Comparison of ENCODE assay signal across 12 cellular contexts in genomic region chr9:124934290-124934689, GRCh38. TPM values are rescaled to one million over a fixed set of nuclear protein-coding genes. Genes with fewer than 3 reads are reported as not detected.
A peak's percentile ranks its signal among the peaks of the same experiment; 100 is the strongest.
DNase-seq lines count a peak whose midpoint lies in the region; ATAC-seq and TF ChIP-seq lines count a peak whose summit lies in the region.
"Had no signal": no experiment of that assay in that cellular context is flagged by ENCODE, and none has a peak within 500 bp of the region (broad histone marks: within the 10 kb centered on the region; RNA-seq: fewer than 3 reads in every experiment).

No MANE protein-coding gene starts in this region.

- H3K27me3 Mint-ChIP-seq in CD4-positive, CD25-positive, alpha-beta regulatory T cell, result no peaks in the 10 kb centered on the region
- H3K27me3 Mint-ChIP-seq: central memory CD8-positive, alpha-beta T cell had no signal

- H3K4me1 ChIP-seq in CD4-positive, CD25-positive, alpha-beta regulatory T cell (ENCODE audit: control insufficient read depth, insufficient read depth, low read length, poor library complexity, severe bottlenecking), result peaks cover 17% of the 10 kb centered on the region
- H3K4me1 ChIP-seq in HEK293 (ENCODE audit: control insufficient read depth, insufficient read depth, low read length) (no peaks in the 10 kb centered on the region), OCI-LY7 (ENCODE audit: insufficient read depth, low read length, poor library complexity, severe bottlenecking) (peaks cover 47% of the 10 kb centered on the region), mesenchymal stem cell (ENCODE audit: control insufficient read depth, insufficient read depth, low read depth, low read length) (peaks cover 5% of the 10 kb centered on the region)

- H2BK12ac ChIP-seq in mesenchymal stem cell (ENCODE audit: low read length in 2 of 2), result no peak overlapping the region

- H3K14ac ChIP-seq in mesenchymal stem cell (ENCODE audit: low read length in 2 of 2), result no peak overlapping the region

- no peak overlapping the region for H2BK5ac ChIP-seq in mesenchymal stem cell (ENCODE audit: low read depth, low read length, poor library complexity, severe bottlenecking)

- H3K27ac Mint-ChIP-seq in CD4-positive, CD25-positive, alpha-beta regulatory T cell, result peak overlapping the region in 1 of 3 donors; percentile 62

- no peaks in the 10 kb centered on the region for H3K27me3 ChIP-seq in CD4-positive, CD25-positive, alpha-beta regulatory T cell (ENCODE audit: control insufficient read depth, insufficient read depth, low read length)
- H3K27me3 ChIP-seq in mesenchymal stem cell (ENCODE audit: control insufficient read depth in 1 of 2, insufficient read depth in 1 of 2, low read length in 2 of 2), result no peaks in the 10 kb centered on the region

- H3K18ac ChIP-seq in mesenchymal stem cell (ENCODE audit: low read depth in 1 of 2, low read length in 2 of 2), result no peak overlapping the region

- no peaks in the 10 kb centered on the region for H3K9me2 ChIP-seq in OCI-LY7 (ENCODE audit: insufficient read depth, low read length)

- H3K9ac ChIP-seq in mesenchymal stem cell (ENCODE audit: low read length), result no peak overlapping the region
- H3K9ac ChIP-seq: KMS-11 had no signal

- H3K36me3 ChIP-seq in CD4-positive, CD25-positive, alpha-beta regulatory T cell (ENCODE audit: control insufficient read depth, insufficient read depth, low read length), result peaks cover 55% of the 10 kb centered on the region
- peaks cover 5 to 76% of the 10 kb centered on the region in 2 experiments for H3K36me3 ChIP-seq in HEK293 (ENCODE audit: control insufficient read depth in 2 of 2, insufficient read depth in 1 of 2, low read length in 2 of 2)
- H3K36me3 ChIP-seq in OCI-LY7 (ENCODE audit: insufficient read depth, low read length), result peaks cover 81% of the 10 kb centered on the region
- peaks cover 3 to 82% of the 10 kb centered on the region in 2 experiments for H3K36me3 ChIP-seq in mesenchymal stem cell (ENCODE audit: control insufficient read depth in 1 of 2, insufficient read depth in 2 of 2, low read depth in 1 of 2, low read length in 2 of 2)

- H3K4me2 ChIP-seq in OCI-LY7 (ENCODE audit: low read length) (peak overlapping the region; percentile 53), mesenchymal stem cell (ENCODE audit: low read length, poor library complexity, severe bottlenecking) (no peak overlapping the region)
- H3K4me2 ChIP-seq: KMS-11 had no signal

- no TSS peak for BruUV-seq in OCI-LY7 (replicated peaks; lab: Mats Ljungman, UMichigan)

- peaks cover 32% of the 10 kb centered on the region for H3K36me3 Mint-ChIP-seq in CD4-positive, CD25-positive, alpha-beta regulatory T cell

- H2AFZ ChIP-seq in OCI-LY7 (ENCODE audit: low read length), result no peak overlapping the region
- H2AFZ ChIP-seq in mesenchymal stem cell (ENCODE audit: low read depth, low read length), result no peak overlapping the region

- no peaks in the 10 kb centered on the region for H3K79me1 ChIP-seq in mesenchymal stem cell (replicated peaks; ENCODE audit: low read length, poor library complexity, severe bottlenecking)

- no peaks in the 10 kb centered on the region for H3K9me3 ChIP-seq in CD4-positive, CD25-positive, alpha-beta regulatory T cell (ENCODE audit: control insufficient read depth in 2 of 2, low read length in 2 of 2)
- H3K9me3 ChIP-seq in HEK293 (ENCODE audit: control insufficient read depth, insufficient read depth, low read depth, low read length) (no peaks in the 10 kb centered on the region), OCI-LY7 (ENCODE audit: low read length) (no peaks in the 10 kb centered on the region), mesenchymal stem cell (ENCODE audit: control insufficient read depth, low read length) (no peaks in the 10 kb centered on the region)

- no peaks in the 10 kb centered on the region for H4K20me1 ChIP-seq in OCI-LY7 (ENCODE audit: insufficient read depth, low read length)

- CTCF ChIA-PET in HEK293 (lab: Yijun Ruan, JAX), result no interaction called here
- CTCF ChIA-PET in OCI-LY7 (lab: Charles Lee; ENCODE audit: unreplicated experiment), result no interaction called here

- H3K4me3 Mint-ChIP-seq in CD4-positive, CD25-positive, alpha-beta regulatory T cell, result no peak overlapping the region
- H3K4me3 Mint-ChIP-seq: central memory CD8-positive, alpha-beta T cell had no signal

- H3K23ac ChIP-seq in mesenchymal stem cell (ENCODE audit: low read length in 2 of 2), result no peak overlapping the region

- no peak overlapping the region for H2BK15ac ChIP-seq in mesenchymal stem cell (ENCODE audit: low read depth, poor library complexity, severe bottlenecking)

- POLR2A ChIA-PET in HEK293 (lab: Yijun Ruan, JAX), result no interaction called here
- POLR2A ChIA-PET in OCI-LY7 (lab: Charles Lee), result no interaction called here

- H3K9me3 Mint-ChIP-seq in CD4-positive, CD25-positive, alpha-beta regulatory T cell, result no peaks in the 10 kb centered on the region
- H3K9me3 Mint-ChIP-seq: central memory CD8-positive, alpha-beta T cell had no signal

- no peak overlapping the region for H3K4me3 ChIP-seq in CD4-positive, CD25-positive, alpha-beta regulatory T cell (ENCODE audit: low read depth, low read length)
- H3K4me3 ChIP-seq in HEK293 (ENCODE audit: low read depth, low read length), result no peak overlapping the region
- H3K4me3 ChIP-seq in OCI-LY7 (ENCODE audit: low read depth, low read length, poor library complexity, severe bottlenecking), result no peak overlapping the region
- no peak overlapping the region for H3K4me3 ChIP-seq in mesenchymal stem cell (ENCODE audit: insufficient read depth in 1 of 2, low read depth in 1 of 2, low read length in 2 of 2)

- H3K27ac ChIP-seq in CD4-positive, CD25-positive, alpha-beta regulatory T cell (ENCODE audit: insufficient read depth, low read length, poor library complexity, severe bottlenecking), result no peak overlapping the region
- H3K27ac ChIP-seq in HEK293 (ENCODE audit: extremely low read depth, low read depth, low read length) (no peak overlapping the region), OCI-LY7 (ENCODE audit: low read depth, low read length, poor library complexity, severe bottlenecking) (peak overlapping the region; percentile 64), mesenchymal stem cell (ENCODE audit: low read length, poor library complexity, severe bottlenecking) (no peak overlapping the region)
- H3K27ac ChIP-seq: KMS-11 had no signal

- H4K8ac ChIP-seq in mesenchymal stem cell (ENCODE audit: low read length), result no peak overlapping the region

- TF ChIP-seq CTCF in HEK293 (tag by site-specific recombination; IDR thresholded peaks at IDR 0.05), result no peak
- TF ChIP-seq CTCF in OCI-LY7 (conservative IDR thresholded peaks at IDR 0.05; ENCODE audit: low read length), result no peak

- no peak overlapping the region for H4K91ac ChIP-seq in mesenchymal stem cell (ENCODE audit: low read length)

- ATAC-seq in CD4-positive, CD25-positive, alpha-beta regulatory T cell (ENCODE audit: low read depth in 2 of 2), result peak; percentile 8 to 28

- intact Hi-C loops in OCI-LY7 (cut with micrococcal nuclease; ENCODE audit: unreplicated experiment), result no loop called here

- H3K79me2 ChIP-seq in OCI-LY7 (ENCODE audit: insufficient read depth, low read depth, low read length), result peaks cover 8% of the 10 kb centered on the region; the same call in 1 of the 2 replicates

- H2BK120ac ChIP-seq in mesenchymal stem cell (ENCODE audit: low read depth, low read length), result no peak overlapping the region

- H2AK5ac ChIP-seq in mesenchymal stem cell (ENCODE audit: low read length, severe bottlenecking), result no peak overlapping the region

- DNase-seq in CD4-positive, CD25-positive, alpha-beta regulatory T cell, result no peak
- peak; percentile 81 for DNase-seq in OCI-LY7 (ENCODE audit: low spot score)
- DNase-seq in mesenchymal stem cell, result peak; percentile 39
- no peak for DNase-seq in SHP77 treated with DMSO at 0.1 percent for 48 hours (lab: John Stamatoyannopoulos, UW)
- no peak for DNase-seq in T-helper 2 cell
- DNase-seq in stimulated activated naive CD4-positive, alpha-beta T cell treated with Interleukin-2 at 50 U/mL for 16 hours (lab: John Stamatoyannopoulos, UW), result no peak
- DNase-seq in stimulated activated CD4-positive, alpha-beta T cell treated with anti-CD3 and anti-CD28 coated beads, Interleukin-4, amount 100 ng/mL, for 1 hour, result no peak
- DNase-seq: DMS153, NCI-H446 had no signal

- peaks cover 22 to 48% (median 39%) of the 10 kb centered on the region in 4 donors for H3K4me1 Mint-ChIP-seq in CD4-positive, CD25-positive, alpha-beta regulatory T cell

- no peak overlapping the region for H3K4ac ChIP-seq in mesenchymal stem cell (ENCODE audit: low read depth in 1 of 2, low read length in 2 of 2)

TF ChIP-seq in HEK293, 187 proteins besides CTCF, POLR2A, EP300 and RAD21:
- TF ChIP-seq ZNF664 (tag by site-specific recombination; IDR thresholded peaks at IDR 0.05) (no peak), TCF7L2 (IDR thresholded peaks at IDR 0.05; ENCODE audit: borderline replicate concordance, low read depth, low read length) (no peak), SCRT1 (tag by site-specific recombination; IDR thresholded peaks at IDR 0.05; ENCODE audit: borderline replicate concordance) (no peak), ZNF211 (tag by site-specific recombination; IDR thresholded peaks at IDR 0.05; ENCODE audit: low read depth) (no peak), ZNF354C (tag by site-specific recombination; IDR thresholded peaks at IDR 0.05; ENCODE audit: borderline replicate concordance, low read depth) (no peak), PRDM1 (tag by site-specific recombination; IDR thresholded peaks at IDR 0.05) (0 out of 2 replicates have a peak, but pooled peaks have one; percentile 16)

RNA-seq across cellular contexts. Expression of gene GOLGA1, which starts 6.6 kb away (rescaled TPM):
- total RNA-seq in CD4-positive, CD25-positive, alpha-beta regulatory T cell, result 29.1 TPM
- polyA plus RNA-seq in CD4-positive, CD25-positive, alpha-beta regulatory T cell, result 1 to 10 TPM; 4.8 to 7.5 (median 6.3) TPM
- total RNA-seq in OCI-LY7 (2014; rRNA removed; shearing (Covaris generic)), result 15.1 and 19.2 TPM in 2 replicates
- 17.4 and 19.0 TPM in 2 replicates for total RNA-seq in OCI-LY7 (2022)
- 8.6 TPM for polyA plus RNA-seq in mesenchymal stem cell (2013, experiment 1 of 2)
- 8.0 TPM for polyA plus RNA-seq in mesenchymal stem cell (2013, experiment 2 of 2)

Comparison
In these comparisons a context has a peak if more than half of its experiments do, and no peak if none do; other contexts are left out.
1. DNase-seq: peak in OCI-LY7 (single experiment) and mesenchymal stem cell (single experiment); none in CD4-positive, CD25-positive, alpha-beta regulatory T cell (0 of 3), SHP77 treated with DMSO at 0.1 percent for 48 hours (single experiment), T-helper 2 cell (0 of 5), stimulated activated naive CD4-positive, alpha-beta T cell treated with Interleukin-2 at 50 U/mL for 16 hours (single experiment) and stimulated activated CD4-positive, alpha-beta T cell treated with anti-CD3 and anti-CD28 coated beads, Interleukin-4, amount 100 ng/mL, for 1 hour (single experiment).